8 cellular contexts compared by ENCODE assay signal in the genomic region with DNA sequence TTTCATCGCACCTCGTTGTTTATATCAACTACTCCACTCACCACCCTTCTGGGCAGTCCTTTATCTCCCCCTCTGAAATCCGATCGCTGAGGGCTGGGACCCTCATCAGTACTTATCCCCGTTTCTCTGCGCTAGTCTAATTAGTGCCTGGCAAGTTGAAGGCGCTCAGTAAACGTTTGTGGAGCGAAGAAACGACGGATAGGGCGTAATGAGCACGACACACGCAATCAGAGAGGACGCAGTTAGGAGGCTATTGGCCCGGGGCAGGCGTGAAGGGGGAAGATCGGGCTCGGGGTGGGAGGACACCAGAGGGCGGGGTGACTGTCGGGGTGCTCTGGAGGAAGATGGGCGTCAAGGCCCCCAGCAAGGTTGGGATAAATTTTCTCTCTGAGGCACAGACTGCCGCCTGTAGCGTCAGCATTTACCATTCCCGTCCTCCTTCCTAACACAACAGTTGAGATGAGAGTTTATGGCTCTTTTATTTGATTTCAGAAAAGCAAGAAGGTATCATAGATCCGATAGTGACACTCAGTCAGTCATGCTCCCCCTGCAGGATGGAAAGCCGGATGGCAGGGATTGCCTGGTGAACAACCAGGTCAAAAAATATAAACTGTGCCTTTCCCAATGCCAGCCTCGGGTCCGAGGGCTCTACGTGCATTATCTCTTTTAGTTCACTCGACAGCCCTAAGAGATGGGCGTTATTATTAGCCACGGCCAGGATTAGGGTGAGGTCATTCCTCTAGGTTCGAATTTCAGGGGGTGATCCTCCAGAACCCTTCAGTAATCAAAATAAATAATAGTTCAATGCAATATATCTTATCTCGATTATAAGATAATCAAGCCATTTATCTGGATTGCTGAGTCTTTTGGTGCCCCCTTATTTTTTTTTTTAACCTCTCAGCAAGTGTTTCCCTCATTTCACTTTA. TPM values are rescaled to one million over a fixed set of nuclear protein-coding genes. Genes with fewer than 3 reads are reported as not detected.
DNase-seq lines count a peak whose midpoint lies in the region; ATAC-seq and TF ChIP-seq lines count a peak whose summit lies in the region.

No MANE protein-coding gene starts in this region.

- no peaks in the 10 kb centered on the region for H3K9me3 ChIP-seq in lower lobe of right lung

- peak; percentile 73 for DNase-seq in GM10266 (ENCODE audit: extremely low spot score)
- DNase-seq in NCI-H774 (lab: John Stamatoyannopoulos, UW): peak; percentile 82
- DNase-seq in activated CD4-positive, alpha-beta memory T cell treated with anti-CD3 and anti-CD28 coated beads for 36 hours: peak; percentile 89
- peak; percentile 63 to 89 (median 82) for DNase-seq in dorsolateral prefrontal cortex
- peak; percentile 89 for DNase-seq in lower lobe of right lung
- DNase-seq in stimulated activated CD4-positive, alpha-beta T cell treated with anti-CD3 and anti-CD28 coated beads, TNF-alpha, amount 100 ng/mL, for 24 hours (ENCODE audit: low read depth in 3 of 3): peak; percentile 56 to 80 (median 64)

- H3K9me3 Mint-ChIP-seq in activated CD4-positive, alpha-beta memory T cell treated with anti-CD3 and anti-CD28 coated beads for 36 hours: no peaks in the 10 kb centered on the region

- peaks cover 3% of the 10 kb centered on the region for H3K36me3 Mint-ChIP-seq in activated CD4-positive, alpha-beta memory T cell treated with anti-CD3 and anti-CD28 coated beads for 36 hours

- H3K36me3 ChIP-seq in lower lobe of right lung: no peaks in the 10 kb centered on the region

- peak overlapping the region; percentile 87 for H3K4me3 Mint-ChIP-seq in activated CD4-positive, alpha-beta memory T cell treated with anti-CD3 and anti-CD28 coated beads for 36 hours

- POLR2A ChIA-PET in activated CD4-positive, alpha-beta memory T cell treated with anti-CD3 and anti-CD28 coated beads for 36 hours (lab: Charles Lee): interaction anchor here (1.2 to 4.2 kb wide), 6 partner anchors 10 to 95 kb away, joined by 8 to 115 read pairs (median 13); partner anchors contain the start of genes ARL4D and DHX8

- peak; percentile 88 for TF ChIP-seq CTCF in GM10266 (IDR thresholded peaks at IDR 0.05; ENCODE audit: control insufficient read depth, insufficient read depth, low read depth, missing control alignments)
- TF ChIP-seq CTCF in dorsolateral prefrontal cortex (IDR thresholded peaks at IDR 0.05 in 54 of 56, conservative IDR thresholded peaks at IDR 0.05 in 2 of 56; ENCODE audit: low read depth in 1 of 56, partially characterized antibody in 56 of 56): peak; percentile 70 to 96 (median 88)
- TF ChIP-seq CTCF in lower lobe of right lung (IDR thresholded peaks at IDR 0.05): peak; percentile 89

- CTCF ChIA-PET in activated CD4-positive, alpha-beta memory T cell treated with anti-CD3 and anti-CD28 coated beads for 36 hours (lab: Charles Lee): interaction anchor here (1.0 to 1.6 kb wide), 8 partner anchors 8 to 94 kb away, joined by 3 to 37 read pairs (median 7); partner anchors contain the start of genes ARL4D and DHX8

- intact Hi-C loops in activated CD4-positive, alpha-beta memory T cell treated with anti-CD3 and anti-CD28 coated beads for 36 hours (cut with micrococcal nuclease): loop anchor here (1.0 to 2.0 kb wide), 4 partner anchors 9 to 54 kb away; partner anchors contain the start of gene ARL4D
- intact Hi-C loops in dorsolateral prefrontal cortex (cut with DNase I): loop anchor here (1.0 to 5.0 kb wide), 4 partner anchors 20 to 217 kb away; partner anchors contain the start of genes DHX8 (in 1 of the 2) and NBR1 (in 1 of the 2)
- intact Hi-C loops in lower lobe of right lung (cut with DNase I): no loop called here

- H3K4me3 ChIP-seq in dorsolateral prefrontal cortex: peak overlapping the region; percentile 50 to 98 (median 78)
- H3K4me3 ChIP-seq in lower lobe of right lung: peak overlapping the region; percentile 67

- H3K27me3 ChIP-seq in dorsolateral prefrontal cortex: no peaks in the 10 kb centered on the region
- H3K27me3 ChIP-seq in lower lobe of right lung (ENCODE audit: low read depth): no peaks in the 10 kb centered on the region

- H3K27ac Mint-ChIP-seq in activated CD4-positive, alpha-beta memory T cell treated with anti-CD3 and anti-CD28 coated beads for 36 hours: peak overlapping the region; percentile 97

- H3K4me1 Mint-ChIP-seq in activated CD4-positive, alpha-beta memory T cell treated with anti-CD3 and anti-CD28 coated beads for 36 hours (ENCODE audit: low read depth): peaks cover 21% of the 10 kb centered on the region

- ATAC-seq in HG03520 (IDR thresholded peaks at IDR 0.05; ENCODE audit: unreplicated experiment) (peak; percentile 31), lower lobe of right lung (peak; percentile 89 to 92), GM19467 (IDR thresholded peaks at IDR 0.05; ENCODE audit: unreplicated experiment) (no peak)

- H3K27ac ChIP-seq in dorsolateral prefrontal cortex: peak overlapping the region; percentile 87 to 100 (median 98)
- H3K27ac ChIP-seq in lower lobe of right lung: peak overlapping the region; percentile 99

- H3K27me3 Mint-ChIP-seq in activated CD4-positive, alpha-beta memory T cell treated with anti-CD3 and anti-CD28 coated beads for 36 hours: no peaks in the 10 kb centered on the region

- H3K4me1 ChIP-seq in lower lobe of right lung: peaks cover 25% of the 10 kb centered on the region

RNA-seq across cellular contexts. Expression of gene ARL4D, which starts 9.5 kb away (rescaled TPM):
- 1 to 10 TPM; 2.3 TPM for total RNA-seq in activated CD4-positive, alpha-beta memory T cell treated with anti-CD3 and anti-CD28 coated beads for 36 hours
- total RNA-seq in dorsolateral prefrontal cortex (10 to 100 TPM in 85 of 120 experiments, 1 to 10 TPM in 35; 2.7 to 29.9 (median 12.9) TPM), lower lobe of right lung (12.9 TPM)
